Comparison of ENCODE assay signal across 9 cellular contexts in genomic region chr2:43333656-43334144, GRCh38.
DNase-seq lines count a peak whose midpoint lies in the region; ATAC-seq and TF ChIP-seq lines count a peak whose summit lies in the region.
"Had no signal": no experiment of that assay in that cellular context is flagged by ENCODE, and none has a peak within 500 bp of the region (broad histone marks: within the 10 kb centered on the region; RNA-seq: fewer than 3 reads in every experiment).

No MANE protein-coding gene starts in this region.

- peak; percentile 64 for ATAC-seq in left ventricle myocardium superior
- no peak for ATAC-seq in GM18517 (IDR thresholded peaks at IDR 0.05; ENCODE audit: unreplicated experiment)

- TF ChIP-seq CTCF in HFFc6 (IDR thresholded peaks at IDR 0.05), result no peak

- no peak overlapping the region for H3K9ac ChIP-seq in skeletal muscle satellite cell (ENCODE audit: low read depth, low read length)

- POLR2A ChIA-PET in activated CD4-positive, alpha-beta T cell treated with anti-CD3 and anti-CD28 coated beads, Interleukin-2, amount 10 ng/mL, durations not matched to agents 7 days and 5 days (lab: Charles Lee), result no interaction called here

- DNase-seq in HFFc6 (no peak), astrocyte of the hippocampus (ENCODE audit: low read depth, low spot score) (peak; percentile 34), left ventricle myocardium superior (no peak), NCI-H524 treated with DMSO at 0.1 percent for 48 hours (lab: John Stamatoyannopoulos, UW) (no peak), HuH-7 (ENCODE audit: low spot score) (no peak)
- DNase-seq in activated CD4-positive, alpha-beta T cell treated with anti-CD3 and anti-CD28 coated beads, Interleukin-2, amount 10 ng/mL, durations not matched to agents 7 days and 5 days, result no peak
- DNase-seq: Kasumi-1 had no signal

- H3K4me1 Mint-ChIP-seq in HFFc6 (ENCODE audit: low read depth), result peaks cover 14% of the 10 kb centered on the region
- peaks cover 7% of the 10 kb centered on the region for H3K4me1 Mint-ChIP-seq in activated CD4-positive, alpha-beta T cell treated with anti-CD3 and anti-CD28 coated beads, Interleukin-2, amount 10 ng/mL, durations not matched to agents 7 days and 5 days

- no peaks in the 10 kb centered on the region for H3K27me3 Mint-ChIP-seq in HFFc6 (ENCODE audit: insufficient read depth)
- H3K27me3 Mint-ChIP-seq in activated CD4-positive, alpha-beta T cell treated with anti-CD3 and anti-CD28 coated beads, Interleukin-2, amount 10 ng/mL, durations not matched to agents 7 days and 5 days, result no peaks in the 10 kb centered on the region

- peaks cover 16% of the 10 kb centered on the region for H3K4me1 ChIP-seq in skeletal muscle satellite cell (ENCODE audit: control insufficient read depth, insufficient read depth, low read length)

- peak overlapping the region; percentile 20; the same call in 1 of the 2 replicates for H3K4me3 Mint-ChIP-seq in HFFc6
- H3K4me3 Mint-ChIP-seq in activated CD4-positive, alpha-beta T cell treated with anti-CD3 and anti-CD28 coated beads, Interleukin-2, amount 10 ng/mL, durations not matched to agents 7 days and 5 days, result no peak overlapping the region

- peaks cover 4% of the 10 kb centered on the region; the same call in 1 of the 2 replicates for H3K36me3 Mint-ChIP-seq in HFFc6 (ENCODE audit: low read depth)
- peaks cover 3% of the 10 kb centered on the region for H3K36me3 Mint-ChIP-seq in activated CD4-positive, alpha-beta T cell treated with anti-CD3 and anti-CD28 coated beads, Interleukin-2, amount 10 ng/mL, durations not matched to agents 7 days and 5 days (ENCODE audit: low read depth)

- H3K4me3 ChIP-seq in skeletal muscle satellite cell (ENCODE audit: low read length), result no peak overlapping the region

- peaks cover 2% of the 10 kb centered on the region for H3K36me3 ChIP-seq in skeletal muscle satellite cell (ENCODE audit: insufficient read depth, low read length)

- H3K27me3 ChIP-seq in skeletal muscle satellite cell (ENCODE audit: control insufficient read depth, insufficient read depth, low read length), result no peaks in the 10 kb centered on the region

- H3K27ac Mint-ChIP-seq in HFFc6, result peak overlapping the region; percentile 14; the same call in 1 of the 2 replicates
- H3K27ac Mint-ChIP-seq in activated CD4-positive, alpha-beta T cell treated with anti-CD3 and anti-CD28 coated beads, Interleukin-2, amount 10 ng/mL, durations not matched to agents 7 days and 5 days, result no peak overlapping the region

- no peaks in the 10 kb centered on the region for H3K9me3 Mint-ChIP-seq in HFFc6
- no peaks in the 10 kb centered on the region for H3K9me3 Mint-ChIP-seq in activated CD4-positive, alpha-beta T cell treated with anti-CD3 and anti-CD28 coated beads, Interleukin-2, amount 10 ng/mL, durations not matched to agents 7 days and 5 days

- CTCF ChIA-PET in activated CD4-positive, alpha-beta T cell treated with anti-CD3 and anti-CD28 coated beads, Interleukin-2, amount 10 ng/mL, durations not matched to agents 7 days and 5 days (lab: Charles Lee), result interaction anchor here (1.1 kb wide), 1 partner anchor 24 kb away, joined by 3 read pairs; no protein-coding TSS in a partner anchor

- intact Hi-C loops in left ventricle myocardium superior (cut with micrococcal nuclease), result loop anchor here (5.0 kb wide), 1 partner anchor 79 kb away; no protein-coding TSS in a partner anchor

- H3K4me2 ChIP-seq in skeletal muscle satellite cell (ENCODE audit: low read length), result peak overlapping the region; percentile 21

- no peaks in the 10 kb centered on the region for H3K9me3 ChIP-seq in skeletal muscle satellite cell (replicated peaks; ENCODE audit: low read length)
